19 cellular contexts compared by ENCODE assay signal in genomic region chr2:231965118-231965517, GRCh38.
DNase-seq lines count a peak whose midpoint lies in the region; ATAC-seq and TF ChIP-seq lines count a peak whose summit lies in the region.
"Had no signal": no experiment of that assay in that cellular context is flagged by ENCODE, and none has a peak within 500 bp of the region (broad histone marks: within the 10 kb centered on the region; RNA-seq: fewer than 3 reads in every experiment).

No MANE protein-coding gene starts in this region.

- peaks cover 8% of the 10 kb centered on the region; the same call in 1 of the 2 replicates for H3K36me3 ChIP-seq in DOHH2 (ENCODE audit: control insufficient read depth, low read length)
- H3K36me3 ChIP-seq: BE2C, pancreas, thoracic aorta had no signal

- peaks cover 8% of the 10 kb centered on the region for H3K9me3 ChIP-seq in DOHH2 (ENCODE audit: control insufficient read depth, insufficient read depth, low read length)
- H3K9me3 ChIP-seq: BE2C, pancreas, thoracic aorta had no signal

- TF ChIP-seq CTCF in DOHH2 (IDR thresholded peaks at IDR 0.05; ENCODE audit: low read depth, low read length, poor library complexity, severe bottlenecking): no peak

- H3K4me3 ChIP-seq in DOHH2 (ENCODE audit: low read length): no peak overlapping the region
- H3K4me3 ChIP-seq: pancreas, thoracic aorta had no signal

- in situ Hi-C loops in KBM-7 (cut with MboI; ENCODE audit: low pct_unique_long_range_greater_than_20kb, low sequenced_read_pairs): no loop called here

- no peaks in the 10 kb centered on the region for H3K27me3 ChIP-seq in DOHH2 (ENCODE audit: control insufficient read depth, low read length)
- H3K27me3 ChIP-seq: BE2C, pancreas had no signal

- no peaks in the 10 kb centered on the region for H3K9me2 ChIP-seq in DOHH2 (replicated peaks; ENCODE audit: control insufficient read depth, low read length)

- H3K27ac ChIP-seq in DOHH2 (ENCODE audit: low read depth, low read length): no peak overlapping the region
- H3K27ac ChIP-seq: pancreas, thoracic aorta had no signal

- H4K20me1 ChIP-seq in DOHH2 (ENCODE audit: control insufficient read depth, insufficient read depth, low read depth, low read length): no peaks in the 10 kb centered on the region

- DNase-seq in KBM-7 (peak; percentile 22), NCI-H345 treated with DMSO at 0.1 percent for 48 hours (lab: John Stamatoyannopoulos, UW; ENCODE audit: unreplicated experiment) (peak; percentile 6), left kidney (ENCODE audit: low read depth, low spot score) (peak; percentile 7), GDM1 (lab: John Stamatoyannopoulos, UW) (no peak)
- DNase-seq in stimulated activated naive CD4-positive, alpha-beta T cell treated with Interleukin-2 at 50 U/mL for 16 hours (lab: John Stamatoyannopoulos, UW): no peak
- DNase-seq: activated CD8-positive, alpha-beta T cell treated with anti-CD3 and anti-CD28 coated beads for 36 hours; activated T-cell treated with anti-CD3 and anti-CD28 coated beads, Interleukin-2, amount 50 U/mL, for 48 hours; BE2C; central memory CD4-positive, alpha-beta T cell; effector memory CD8-positive, alpha-beta T cell; hypothalamus; NCI-H1105 treated with DMSO at 0.1 percent for 48 hours; NCI-H774; pancreas; stimulated activated CD4-positive, alpha-beta T cell treated with anti-CD3 and anti-CD28 coated beads, Interleukin-4, amount 100 ng/mL, for 1 hour had no signal

- peaks cover 33% of the 10 kb centered on the region for H3K4me1 ChIP-seq in DOHH2 (ENCODE audit: control insufficient read depth, low read length)
- H3K4me1 ChIP-seq: BE2C had no signal

- no peak for ATAC-seq in GM21529 (IDR thresholded peaks at IDR 0.05; ENCODE audit: unreplicated experiment)
- ATAC-seq: activated CD8-positive, alpha-beta T cell treated with anti-CD3 and anti-CD28 coated beads for 36 hours; effector memory CD8-positive, alpha-beta T cell; pancreas; WTC11 had no signal

- H3K4me2 ChIP-seq in DOHH2 (ENCODE audit: low read length): peak overlapping the region; percentile 3; the same call in 1 of the 2 replicates

- H3F3A ChIP-seq in DOHH2 (ENCODE audit: control insufficient read depth, insufficient read depth): 0 out of 2 replicates have a peak, but pooled peaks cover 2% of the 10 kb centered on the region

- H3K79me2 ChIP-seq in DOHH2 (ENCODE audit: control insufficient read depth, low read length): peaks cover 97% of the 10 kb centered on the region

Comparison
In these comparisons a context has a peak if more than half of its experiments do, and no peak if none do; other contexts are left out.
1. DNase-seq: peak in KBM-7 (single experiment), NCI-H345 treated with DMSO at 0.1 percent for 48 hours (single experiment) and left kidney (single experiment); none in stimulated activated naive CD4-positive, alpha-beta T cell treated with Interleukin-2 at 50 U/mL for 16 hours (single experiment) and GDM1 (single experiment).